Comparison of ENCODE assay signal across 11 cellular contexts in genomic region chr1:243731301-243731891, GRCh38.
DNase-seq lines count a peak whose midpoint lies in the region; ATAC-seq and TF ChIP-seq lines count a peak whose summit lies in the region.
"Had no signal": no experiment of that assay in that cellular context is flagged by ENCODE, and none has a peak within 500 bp of the region (broad histone marks: within the 10 kb centered on the region; RNA-seq: fewer than 3 reads in every experiment).

No MANE protein-coding gene starts in this region.

- ATAC-seq in lung (ENCODE audit: insufficient read depth, low FRiP score) (peak; percentile 83), HG03108 (IDR thresholded peaks at IDR 0.05; ENCODE audit: unreplicated experiment) (no peak), GM21825 (IDR thresholded peaks at IDR 0.05; ENCODE audit: unreplicated experiment) (no peak)
- no peak for ATAC-seq in stimulated activated naive CD8-positive, alpha-beta T cell treated with anti-CD3 and anti-CD28 coated beads, Interleukin-15, Interleukin-2, amounts not matched to agents 100 U/mL and 50 U/mL, for 24 hours
- ATAC-seq: stimulated activated memory B cell treated with anti-CD40 and anti-IgM and Interleukin-4, amounts not matched to agents 10 μg/mL and 1 μg/mL and 100 μg/mL, for 72 hours had no signal

- H3K4me1 ChIP-seq in lung (ENCODE audit: control insufficient read depth in 2 of 2, insufficient read depth in 2 of 2, low read length in 2 of 2), result peaks cover 5 to 10% of the 10 kb centered on the region in 2 donors

- H3K36me3 ChIP-seq in brain microvascular endothelial cell (replicated peaks) (no peaks in the 10 kb centered on the region), lung (ENCODE audit: control insufficient read depth in 2 of 2, insufficient read depth in 2 of 2, low read length in 2 of 2) (no peaks in the 10 kb centered on the region)

- 34 to 60% methylated on average over 3 of the region's 3 CpGs for WGBS in lung, 2 donors

- H3K27ac Mint-ChIP-seq in CD14-positive monocyte, result peak overlapping the region; percentile 96 to 100 (median 98)

- in situ Hi-C loops in brain microvascular endothelial cell (cut with HindIII; ENCODE audit: low pct_ligation_motif_present, low sequenced_read_pairs), result no loop called here

- peaks cover 0 to 2% (median 0%) of the 10 kb centered on the region in 3 donors for H3K27me3 Mint-ChIP-seq in CD14-positive monocyte (ENCODE audit: low read depth in 3 of 3)
- H3K27me3 Mint-ChIP-seq: stimulated activated memory B cell treated with anti-CD40 and anti-IgM and Interleukin-4, amounts not matched to agents 10 μg/mL and 1 μg/mL and 100 μg/mL, for 72 hours had no signal

- peaks cover 0 to 8% of the 10 kb centered on the region in 2 donors for H3K9me3 ChIP-seq in lung (ENCODE audit: control insufficient read depth in 2 of 2, insufficient read depth in 1 of 2, low read length in 1 of 2)
- H3K9me3 ChIP-seq: SK-N-SH had no signal

- peaks cover 70% of the 10 kb centered on the region for H3K4me1 Mint-ChIP-seq in CD14-positive monocyte

- DNase-seq in CD14-positive monocyte (ENCODE audit: low spot score), result peak; percentile 87
- peak; percentile 53 for DNase-seq in NCI-H1092 (lab: John Stamatoyannopoulos, UW)
- peak; percentile 95 for DNase-seq in brain microvascular endothelial cell
- DNase-seq in lung (ENCODE audit: low spot score), result no peak
- DNase-seq in activated effector memory CD4-positive, alpha-beta T cell treated with Interleukin-2 at 50 U/mL for 16 hours, result no peak
- DNase-seq in stimulated activated naive CD8-positive, alpha-beta T cell treated with anti-CD3 and anti-CD28 coated beads, Interleukin-15, Interleukin-2, amounts not matched to agents 100 U/mL and 50 U/mL, for 24 hours, result no peak
- DNase-seq: cerebellar nuclear complex, SK-N-SH had no signal

- H3K27ac ChIP-seq in brain microvascular endothelial cell (peak overlapping the region; percentile 66), lung (ENCODE audit: low read depth in 1 of 2, low read length in 1 of 2) (no peak overlapping the region)

- TF ChIP-seq CTCF in CD14-positive monocyte (IDR thresholded peaks at IDR 0.05) (no peak), brain microvascular endothelial cell (IDR thresholded peaks at IDR 0.05; ENCODE audit: low read depth, low read length, missing control alignments) (no peak), lung (IDR thresholded peaks at IDR 0.05; ENCODE audit: control extremely low read depth, extremely low read depth) (no peak)

- intact Hi-C loops in CD14-positive monocyte (cut with micrococcal nuclease), result no loop called here

- peaks cover 4 to 8% (median 6%) of the 10 kb centered on the region in 7 donors for H3K9me3 Mint-ChIP-seq in CD14-positive monocyte

- H3K27me3 ChIP-seq in brain microvascular endothelial cell (replicated peaks), result no peaks in the 10 kb centered on the region
- H3K27me3 ChIP-seq in lung (ENCODE audit: control insufficient read depth, insufficient read depth), result no peaks in the 10 kb centered on the region

- H3K4me3 ChIP-seq in brain microvascular endothelial cell (ENCODE audit: low read depth, low read length) (no peak overlapping the region), lung (no peak overlapping the region)

- H3K36me3 Mint-ChIP-seq in CD14-positive monocyte, result peaks cover 3 to 6% of the 10 kb centered on the region in 2 donors

- peak overlapping the region in 1 of 2 donors; percentile 74 for H3K4me3 Mint-ChIP-seq in CD14-positive monocyte
- H3K4me3 Mint-ChIP-seq: stimulated activated memory B cell treated with anti-CD40 and anti-IgM and Interleukin-4, amounts not matched to agents 10 μg/mL and 1 μg/mL and 100 μg/mL, for 72 hours had no signal

Comparison
In these comparisons a context has a peak if more than half of its experiments do, and no peak if none do; other contexts are left out.
1. DNase-seq: peak in CD14-positive monocyte (single experiment), NCI-H1092 (single experiment) and brain microvascular endothelial cell (single experiment); none in lung (single experiment), activated effector memory CD4-positive, alpha-beta T cell treated with Interleukin-2 at 50 U/mL for 16 hours (single experiment) and stimulated activated naive CD8-positive, alpha-beta T cell treated with anti-CD3 and anti-CD28 coated beads, Interleukin-15, Interleukin-2, amounts not matched to agents 100 U/mL and 50 U/mL, for 24 hours (single experiment).